In the genomic region with DNA sequence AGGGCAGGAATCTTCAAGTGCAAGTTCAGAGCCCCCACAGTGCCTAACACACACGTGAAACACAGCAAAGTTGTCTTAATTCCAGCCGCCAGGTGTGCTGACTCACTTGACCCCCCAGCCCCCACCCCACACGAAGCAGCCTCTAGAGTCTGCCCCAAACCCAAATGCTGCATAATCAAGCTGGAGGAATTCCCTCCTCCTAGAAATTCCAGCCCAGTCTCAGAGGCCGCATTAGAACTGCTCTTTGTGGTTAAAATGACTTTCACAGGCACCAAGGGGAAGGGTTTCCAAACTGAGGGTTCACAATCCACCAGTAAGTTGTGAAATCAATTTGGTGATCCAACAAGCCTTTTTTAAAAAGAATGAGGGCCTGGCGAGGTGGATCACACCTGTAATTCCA, we compare ENCODE assay signal across 2 cellular contexts.
TF ChIP-seq lines count a peak whose summit lies in the region.

No MANE protein-coding gene starts in this region.

TF ChIP-seq in GM23338, 12 proteins besides CTCF, POLR2A, EP300 and RAD21:
- TF ChIP-seq, protein P1, sequence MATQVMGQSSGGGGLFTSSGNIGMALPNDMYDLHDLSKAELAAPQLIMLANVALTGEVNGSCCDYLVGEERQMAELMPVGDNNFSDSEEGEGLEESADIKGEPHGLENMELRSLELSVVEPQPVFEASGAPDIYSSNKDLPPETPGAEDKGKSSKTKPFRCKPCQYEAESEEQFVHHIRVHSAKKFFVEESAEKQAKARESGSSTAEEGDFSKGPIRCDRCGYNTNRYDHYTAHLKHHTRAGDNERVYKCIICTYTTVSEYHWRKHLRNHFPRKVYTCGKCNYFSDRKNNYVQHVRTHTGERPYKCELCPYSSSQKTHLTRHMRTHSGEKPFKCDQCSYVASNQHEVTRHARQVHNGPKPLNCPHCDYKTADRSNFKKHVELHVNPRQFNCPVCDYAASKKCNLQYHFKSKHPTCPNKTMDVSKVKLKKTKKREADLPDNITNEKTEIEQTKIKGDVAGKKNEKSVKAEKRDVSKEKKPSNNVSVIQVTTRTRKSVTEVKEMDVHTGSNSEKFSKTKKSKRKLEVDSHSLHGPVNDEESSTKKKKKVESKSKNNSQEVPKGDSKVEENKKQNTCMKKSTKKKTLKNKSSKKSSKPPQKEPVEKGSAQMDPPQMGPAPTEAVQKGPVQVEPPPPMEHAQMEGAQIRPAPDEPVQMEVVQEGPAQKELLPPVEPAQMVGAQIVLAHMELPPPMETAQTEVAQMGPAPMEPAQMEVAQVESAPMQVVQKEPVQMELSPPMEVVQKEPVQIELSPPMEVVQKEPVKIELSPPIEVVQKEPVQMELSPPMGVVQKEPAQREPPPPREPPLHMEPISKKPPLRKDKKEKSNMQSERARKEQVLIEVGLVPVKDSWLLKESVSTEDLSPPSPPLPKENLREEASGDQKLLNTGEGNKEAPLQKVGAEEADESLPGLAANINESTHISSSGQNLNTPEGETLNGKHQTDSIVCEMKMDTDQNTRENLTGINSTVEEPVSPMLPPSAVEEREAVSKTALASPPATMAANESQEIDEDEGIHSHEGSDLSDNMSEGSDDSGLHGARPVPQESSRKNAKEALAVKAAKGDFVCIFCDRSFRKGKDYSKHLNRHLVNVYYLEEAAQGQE (IDR thresholded peaks at IDR 0.05; ENCODE audit: unreplicated experiment): no peak
- TF ChIP-seq NANOG (IDR thresholded peaks at IDR 0.05; ENCODE audit: borderline replicate concordance): no peak
- no peak for TF ChIP-seq CREB1 (CRISPR knock-in tag; IDR thresholded peaks at IDR 0.05; ENCODE audit: low read depth)
- no peak for TF ChIP-seq EZH2 (IDR thresholded peaks at IDR 0.05; ENCODE audit: low read depth, unreplicated experiment)
- TF ChIP-seq EZH2phosphoT487 (IDR thresholded peaks at IDR 0.05; ENCODE audit: unreplicated experiment): no peak
- TF ChIP-seq ZNF331 (CRISPR knock-in tag; IDR thresholded peaks at IDR 0.05; ENCODE audit: low read depth): no peak
- no peak for TF ChIP-seq POLR2AphosphoS5 (IDR thresholded peaks at IDR 0.05; ENCODE audit: low read depth)
- no peak for TF ChIP-seq JUNB (IDR thresholded peaks at IDR 0.05; ENCODE audit: unreplicated experiment)
- TF ChIP-seq ZNF462 (CRISPR knock-in tag; IDR thresholded peaks at IDR 0.05): no peak
- no peak for TF ChIP-seq ZNF114 (CRISPR knock-in tag; IDR thresholded peaks at IDR 0.05)

TF ChIP-seq in H1, 55 proteins besides CTCF, POLR2A, EP300 and RAD21:
- peak; percentile 86; the same call in 1 of the 2 replicates for TF ChIP-seq TCF12 (IDR thresholded peaks at IDR 0.05; ENCODE audit: low read depth, low read length)
- peak; percentile 61; the same call in 1 of the 2 replicates for TF ChIP-seq CEBPB (IDR thresholded peaks at IDR 0.05; ENCODE audit: low read depth, low read length)
- peak; percentile 63 for TF ChIP-seq BACH1 (IDR thresholded peaks at IDR 0.05; ENCODE audit: low read length)
- TF ChIP-seq YY1 (IDR thresholded peaks at IDR 0.05; ENCODE audit: low read depth, low read length): 0 out of 2 replicates have a peak, but pooled peaks have one; percentile 5
- TF ChIP-seq SP1 (IDR thresholded peaks at IDR 0.05; ENCODE audit: low read depth, low read length): peak; percentile 49; the same call in 1 of the 2 replicates
- no peak for TF ChIP-seq ASH2L (IDR thresholded peaks at IDR 0.05; ENCODE audit: low read length)
- peak; percentile 54; the same call in 1 of the 2 replicates for TF ChIP-seq TEAD4 (IDR thresholded peaks at IDR 0.05; ENCODE audit: low read depth, low read length)
- no peak for TF ChIP-seq SIN3A (conservative IDR thresholded peaks at IDR 0.05 in 1 of 2, IDR thresholded peaks at IDR 0.05 in 1 of 2; ENCODE audit: low read depth in 1 of 2, low read length in 2 of 2)
- peak; percentile 78 for TF ChIP-seq JUND (IDR thresholded peaks at IDR 0.05; ENCODE audit: low read length)
- TF ChIP-seq CBX8 (IDR thresholded peaks at IDR 0.05; ENCODE audit: borderline replicate concordance, low read depth, low read length): no peak
